ENCODE assay signal across 39 cellular contexts in genomic region chr3:126973814-126974213, GRCh38.
"Had no signal": no experiment of that assay in that cellular context is flagged by ENCODE, and none has a peak within 500 bp of the region (broad histone marks: within the 10 kb centered on the region; RNA-seq: fewer than 3 reads in every experiment).

No MANE protein-coding gene starts in this region.

- H3K4me1 ChIP-seq: body of pancreas had no signal

- H3K4me3 Mint-ChIP-seq: activated naive CD4-positive, alpha-beta T cell treated with anti-CD3 and anti-CD28 coated beads for 36 hours; activated naive CD4-positive, alpha-beta T cell treated with anti-CD3 and anti-CD28 coated beads, Interleukin-2, amount 10 ng/mL, durations not matched to agents 7 days and 5 days; activated naive CD4-positive, alpha-beta T cell treated with anti-CD3 and anti-CD28 coated beads, Interleukin-2, amount 50 U/mL, for 24 hours; activated naive CD8-positive, alpha-beta T cell; activated naive CD8-positive, alpha-beta T cell treated with anti-CD3 and anti-CD28 coated beads for 36 hours; activated naive CD8-positive, alpha-beta T cell treated with anti-CD3 and anti-CD28 coated beads, Interleukin-2, amount 10 ng/mL, durations not matched to agents 7 days and 5 days; activated naive CD8-positive, alpha-beta T cell treated with anti-CD3 and anti-CD28 coated beads, Interleukin-2, amount 50 U/mL, for 24 hours; activated T-cell treated with anti-CD3 and anti-CD28 coated beads, Interleukin-2, amount 50 U/mL, for 24 hours; activated T-cell treated with anti-CD3 and anti-CD28 coated beads, Interleukin-2, amount 50 U/mL, for 4 hours; activated T-cell treated with anti-CD3 and anti-CD28 coated beads, Interleukin-2, amount 50 U/mL, for 72 hours; activated T-helper 1 cell treated with anti-CD3 and anti-CD28 coated beads, Interleukin-12 subunit alpha, Interleukin-12 subunit beta, Interleukin-2, Interleukin-4 antibody, amounts not matched to agents 30 ng/mL and 10 ng/mL and 1 ng/mL, durations not matched to agents 14 hours and 24 hours and 36 hours; activated T-helper 17 cell treated with anti-CD3 and anti-CD28 coated beads, Interleukin-2, amount 50 U/mL, for 72 hours; brain; central memory CD8-positive, alpha-beta T cell had no signal

- H3K27me3 ChIP-seq: adrenal gland, ascending aorta, body of pancreas, brain microvascular endothelial cell, breast epithelium, cardiac muscle cell had no signal

- H3K36me3 Mint-ChIP-seq: activated naive CD4-positive, alpha-beta T cell treated with anti-CD3 and anti-CD28 coated beads, Interleukin-2, amount 10 ng/mL, durations not matched to agents 7 days and 5 days had no signal

- DNase-seq: activated effector memory CD4-positive, alpha-beta T cell treated with anti-CD3 and anti-CD28 coated beads, Interleukin-2, amount 50 U/mL, for 16 hours; activated effector memory CD4-positive, alpha-beta T cell treated with Interleukin-2 at 50 U/mL for 16 hours; activated gamma-delta T cell; activated gamma-delta T cell treated with Interleukin-2 at 50 U/mL for 16 hours; activated naive CD4-positive, alpha-beta T cell; activated naive CD4-positive, alpha-beta T cell treated with anti-CD3 and anti-CD28 coated beads for 36 hours; activated naive CD4-positive, alpha-beta T cell treated with anti-CD3 and anti-CD28 coated beads, Interleukin-2, amount 10 ng/mL, durations not matched to agents 7 days and 5 days; activated naive CD4-positive, alpha-beta T cell treated with anti-CD3 and anti-CD28 coated beads, Interleukin-2, amount 50 U/mL, for 16 hours; activated naive CD4-positive, alpha-beta T cell treated with Interleukin-2 at 50 U/mL for 16 hours; activated naive CD8-positive, alpha-beta T cell treated with anti-CD3 and anti-CD28 coated beads for 36 hours; activated naive CD8-positive, alpha-beta T cell treated with anti-CD3 and anti-CD28 coated beads, Interleukin-2, amount 10 ng/mL, durations not matched to agents 7 days and 5 days; activated naive CD8-positive, alpha-beta T cell treated with anti-CD3 and anti-CD28 coated beads, Interleukin-2, amount 50 U/mL, for 24 hours; activated T-cell treated with anti-CD3 and anti-CD28 coated beads for 4 hours; activated T-cell treated with anti-CD3 and anti-CD28 coated beads, Interleukin-2, amount 50 U/mL, for 1 hour; activated T-cell treated with anti-CD3 and anti-CD28 coated beads, Interleukin-2, amount 50 U/mL, for 24 hours; activated T-cell treated with anti-CD3 and anti-CD28 coated beads, Interleukin-2, amount 50 U/mL, for 4 hours; activated T-cell treated with anti-CD3 and anti-CD28 coated beads, Interleukin-2, amount 50 U/mL, for 48 hours; activated T-cell treated with anti-CD3 and anti-CD28 coated beads, Interleukin-2, amount 50 U/mL, for 72 hours; adrenal gland; amniotic stem cell; amygdala; anterior cingulate cortex; aorta; body of pancreas; brain microvascular endothelial cell; caudate nucleus; central memory CD4-positive, alpha-beta T cell; cerebellar nuclear complex had no signal

- ATAC-seq: activated naive CD4-positive, alpha-beta T cell treated with anti-CD3 and anti-CD28 coated beads, Interleukin-2, amount 50 U/mL, for 72 hours; activated naive CD8-positive, alpha-beta T cell treated with anti-CD3 and anti-CD28 coated beads, Interleukin-2, amount 50 U/mL, for 24 hours; activated T-cell treated with anti-CD3 and anti-CD28 coated beads, Interleukin-2, amount 50 U/mL, for 4 hours; activated T-cell treated with anti-CD3 and anti-CD28 coated beads, Interleukin-2, amount 50 U/mL, for 72 hours; activated T-helper 17 cell treated with anti-CD3 and anti-CD28 coated beads, Interleukin-2, amount 50 U/mL, for 72 hours; body of pancreas had no signal

- H3K4me1 Mint-ChIP-seq: activated naive CD4-positive, alpha-beta T cell treated with anti-CD3 and anti-CD28 coated beads, Interleukin-2, amount 50 U/mL, for 24 hours; activated naive CD8-positive, alpha-beta T cell treated with anti-CD3 and anti-CD28 coated beads, Interleukin-2, amount 10 ng/mL, durations not matched to agents 7 days and 5 days; activated T-helper 17 cell treated with anti-CD3 and anti-CD28 coated beads, Interleukin-2, amount 50 U/mL, for 72 hours; central memory CD8-positive, alpha-beta T cell had no signal

- H3K36me3 ChIP-seq: adrenal gland, ascending aorta, brain microvascular endothelial cell, breast epithelium, cardiac muscle cell had no signal

- H3K27ac ChIP-seq: adrenal gland, ascending aorta, body of pancreas, brain microvascular endothelial cell, cardiac muscle cell had no signal

- H3K4me3 ChIP-seq: adrenal gland, ascending aorta, body of pancreas, breast epithelium, cardiac muscle cell had no signal

- H3K27ac Mint-ChIP-seq: activated naive CD4-positive, alpha-beta T cell treated with anti-CD3 and anti-CD28 coated beads for 36 hours; activated naive CD4-positive, alpha-beta T cell treated with anti-CD3 and anti-CD28 coated beads, Interleukin-2, amount 10 ng/mL, durations not matched to agents 7 days and 5 days; activated naive CD4-positive, alpha-beta T cell treated with anti-CD3 and anti-CD28 coated beads, Interleukin-2, amount 50 U/mL, for 24 hours; activated naive CD4-positive, alpha-beta T cell treated with anti-CD3 and anti-CD28 coated beads, Interleukin-2, amount 50 U/mL, for 72 hours; activated naive CD8-positive, alpha-beta T cell; activated naive CD8-positive, alpha-beta T cell treated with anti-CD3 and anti-CD28 coated beads for 36 hours; activated naive CD8-positive, alpha-beta T cell treated with anti-CD3 and anti-CD28 coated beads, Interleukin-2, amount 10 ng/mL, durations not matched to agents 7 days and 5 days; activated naive CD8-positive, alpha-beta T cell treated with anti-CD3 and anti-CD28 coated beads, Interleukin-2, amount 50 U/mL, for 24 hours; activated T-cell treated with anti-CD3 and anti-CD28 coated beads, Interleukin-2, amount 50 U/mL, for 24 hours; activated T-cell treated with anti-CD3 and anti-CD28 coated beads, Interleukin-2, amount 50 U/mL, for 72 hours; activated T-helper 1 cell treated with anti-CD3 and anti-CD28 coated beads, Interleukin-12 subunit alpha, Interleukin-12 subunit beta, Interleukin-2, Interleukin-4 antibody, amounts not matched to agents 30 ng/mL and 10 ng/mL and 1 ng/mL, durations not matched to agents 14 hours and 24 hours and 36 hours; activated T-helper 17 cell treated with anti-CD3 and anti-CD28 coated beads, Interleukin-2, amount 50 U/mL, for 72 hours; activated T-helper 2 cell treated with anti-CD3 and anti-CD28 coated beads, Interferon-gamma antibody, Interleukin-2, Interleukin-4, amounts not matched to agents 10 μg/mL and 5 μg/mL and 100 μg/mL, durations not matched to agents 14 hours and 24 hours and 36 hours; brain had no signal
